Comparison of ENCODE assay signal across 1 cellular context in the genomic region with DNA sequence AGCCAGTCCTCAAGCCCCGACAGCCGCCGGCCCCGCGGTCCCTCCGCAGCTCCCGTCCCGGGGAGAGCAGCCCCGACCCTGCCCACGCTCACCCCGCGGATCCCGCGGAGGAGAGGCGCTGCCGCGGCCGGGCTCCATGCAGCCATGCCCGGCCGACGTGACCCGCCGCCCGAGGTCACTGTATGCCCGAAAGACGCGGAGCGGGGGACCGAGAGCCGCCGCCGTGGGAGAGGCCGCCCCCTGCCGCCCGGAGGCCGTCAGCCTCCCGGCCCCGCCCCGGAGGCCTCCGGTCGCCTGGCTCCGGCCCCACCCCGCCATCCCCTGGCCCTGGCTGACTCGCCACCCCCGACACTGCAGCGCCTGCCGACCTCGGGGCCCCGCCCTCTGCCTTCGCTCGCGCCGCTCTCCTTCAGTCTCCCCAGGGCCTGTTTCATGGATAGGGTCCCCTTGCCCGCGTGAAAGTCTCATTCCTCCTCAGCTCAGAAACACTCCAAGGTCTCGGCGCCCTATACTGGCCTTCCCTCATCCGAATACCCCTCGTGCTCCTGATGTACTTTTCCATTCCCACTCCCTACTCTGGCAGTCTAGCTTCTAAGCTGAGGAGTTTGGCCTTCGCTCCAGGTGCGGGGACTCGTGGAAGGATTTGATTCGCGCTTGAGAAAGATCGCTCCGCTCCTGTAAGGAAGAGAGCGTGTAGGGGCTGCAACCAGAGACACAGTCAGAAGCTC.
TF ChIP-seq lines count a peak whose summit lies in the region.

A gene with protein sequence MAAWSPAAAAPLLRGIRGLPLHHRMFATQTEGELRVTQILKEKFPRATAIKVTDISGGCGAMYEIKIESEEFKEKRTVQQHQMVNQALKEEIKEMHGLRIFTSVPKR (minus strand): TSS at position 184 of the 728 bp plus-strand sequence. CDS start 38 bp downstream, at position 146.

TF ChIP-seq in HepG2, 621 proteins besides CTCF, POLR2A, EP300 and RAD21 (continued from another document and continues in another):
- TF ChIP-seq, protein P1, sequence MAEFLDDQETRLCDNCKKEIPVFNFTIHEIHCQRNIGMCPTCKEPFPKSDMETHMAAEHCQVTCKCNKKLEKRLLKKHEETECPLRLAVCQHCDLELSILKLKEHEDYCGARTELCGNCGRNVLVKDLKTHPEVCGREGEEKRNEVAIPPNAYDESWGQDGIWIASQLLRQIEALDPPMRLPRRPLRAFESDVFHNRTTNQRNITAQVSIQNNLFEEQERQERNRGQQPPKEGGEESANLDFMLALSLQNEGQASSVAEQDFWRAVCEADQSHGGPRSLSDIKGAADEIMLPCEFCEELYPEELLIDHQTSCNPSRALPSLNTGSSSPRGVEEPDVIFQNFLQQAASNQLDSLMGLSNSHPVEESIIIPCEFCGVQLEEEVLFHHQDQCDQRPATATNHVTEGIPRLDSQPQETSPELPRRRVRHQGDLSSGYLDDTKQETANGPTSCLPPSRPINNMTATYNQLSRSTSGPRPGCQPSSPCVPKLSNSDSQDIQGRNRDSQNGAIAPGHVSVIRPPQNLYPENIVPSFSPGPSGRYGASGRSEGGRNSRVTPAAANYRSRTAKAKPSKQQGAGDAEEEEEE (CRISPR knock-in tag; IDR thresholded peaks at IDR 0.05; ENCODE audit: borderline replicate concordance): no peak
- TF ChIP-seq ZNF460 (CRISPR knock-in tag; IDR thresholded peaks at IDR 0.05; ENCODE audit: borderline replicate concordance) (no peak), ZNF792 (CRISPR knock-in tag; IDR thresholded peaks at IDR 0.05) (peak; percentile 80; the same call in 1 of the 2 replicates), HNRNPK (IDR thresholded peaks at IDR 0.05; ENCODE audit: low read depth, low read length, poor library complexity, severe bottlenecking) (peak; percentile 17), TOPORS (CRISPR knock-in tag; IDR thresholded peaks at IDR 0.05) (peak; percentile 91), NR3C1 (CRISPR knock-in tag; IDR thresholded peaks at IDR 0.05) (no peak), ZFP62 (CRISPR knock-in tag; IDR thresholded peaks at IDR 0.05) (no peak), MIER2 (CRISPR knock-in tag; IDR thresholded peaks at IDR 0.05) (no peak), NFRKB (IDR thresholded peaks at IDR 0.05) (no peak), MXI1 (IDR thresholded peaks at IDR 0.05; ENCODE audit: borderline replicate concordance, low read depth, low read length) (peak; percentile 90; the same call in 2 of the 3 replicates), ELF1 (CRISPR knock-in tag; IDR thresholded peaks at IDR 0.05) (no peak), WIZ (CRISPR knock-in tag; IDR thresholded peaks at IDR 0.05) (peak; percentile 74), ZNF737 (CRISPR knock-in tag; IDR thresholded peaks at IDR 0.05; ENCODE audit: borderline replicate concordance) (no peak), ARID2 (CRISPR knock-in tag; IDR thresholded peaks at IDR 0.05; ENCODE audit: borderline replicate concordance) (peak; percentile 98), ZBTB21 (CRISPR knock-in tag; IDR thresholded peaks at IDR 0.05) (0 out of 2 replicates have a peak, but pooled peaks have one; percentile 34), CHD4 (IDR thresholded peaks at IDR 0.05; ENCODE audit: borderline replicate concordance, low read length) (no peak; the same call in 1 of the 2 replicates), RXRA (CRISPR knock-in tag; IDR thresholded peaks at IDR 0.05) (peak; percentile 96), ZNF75D (CRISPR knock-in tag; IDR thresholded peaks at IDR 0.05; ENCODE audit: borderline replicate concordance) (no peak; the same call in 1 of the 2 replicates), ZNF891 (CRISPR knock-in tag; IDR thresholded peaks at IDR 0.05) (peak; percentile 93), DNMT3B (CRISPR knock-in tag; conservative IDR thresholded peaks at IDR 0.05) (peak; percentile 33; the same call in 1 of the 2 replicates), ZNF282 (IDR thresholded peaks at IDR 0.05; ENCODE audit: partially characterized antibody) (no peak), RORA (CRISPR knock-in tag; IDR thresholded peaks at IDR 0.05) (no peak), KDM2A (CRISPR knock-in tag; IDR thresholded peaks at IDR 0.05; ENCODE audit: borderline replicate concordance, low read depth) (peak; percentile 91; the same call in 1 of the 2 replicates), CBFB (CRISPR knock-in tag; IDR thresholded peaks at IDR 0.05) (peak; percentile 74), SIN3A (IDR thresholded peaks at IDR 0.05; ENCODE audit: borderline replicate concordance, low read depth, low read length) (peak; percentile 89), SP4 (CRISPR knock-in tag; IDR thresholded peaks at IDR 0.05) (peak; percentile 77; the same call in 1 of the 2 replicates), RBFOX2 (IDR thresholded peaks at IDR 0.05; ENCODE audit: low read depth, low read length) (peak; percentile 95), PHF5A (CRISPR knock-in tag; IDR thresholded peaks at IDR 0.05; ENCODE audit: low read depth, unreplicated experiment) (peak; percentile 97), ZNF510 (CRISPR knock-in tag; IDR thresholded peaks at IDR 0.05; ENCODE audit: low read depth) (no peak), ZNF446 (CRISPR knock-in tag; IDR thresholded peaks at IDR 0.05) (peak; percentile 50; the same call in 1 of the 2 replicates), ZNF557 (CRISPR knock-in tag; IDR thresholded peaks at IDR 0.05) (0 out of 2 replicates have a peak, but pooled peaks have one; percentile 36), SP5 (CRISPR knock-in tag; IDR thresholded peaks at IDR 0.05; ENCODE audit: borderline replicate concordance, low read depth) (no peak; the same call in 1 of the 2 replicates), ATF1 (CRISPR knock-in tag; IDR thresholded peaks at IDR 0.05) (no peak)
- TF ChIP-seq, protein P2, sequence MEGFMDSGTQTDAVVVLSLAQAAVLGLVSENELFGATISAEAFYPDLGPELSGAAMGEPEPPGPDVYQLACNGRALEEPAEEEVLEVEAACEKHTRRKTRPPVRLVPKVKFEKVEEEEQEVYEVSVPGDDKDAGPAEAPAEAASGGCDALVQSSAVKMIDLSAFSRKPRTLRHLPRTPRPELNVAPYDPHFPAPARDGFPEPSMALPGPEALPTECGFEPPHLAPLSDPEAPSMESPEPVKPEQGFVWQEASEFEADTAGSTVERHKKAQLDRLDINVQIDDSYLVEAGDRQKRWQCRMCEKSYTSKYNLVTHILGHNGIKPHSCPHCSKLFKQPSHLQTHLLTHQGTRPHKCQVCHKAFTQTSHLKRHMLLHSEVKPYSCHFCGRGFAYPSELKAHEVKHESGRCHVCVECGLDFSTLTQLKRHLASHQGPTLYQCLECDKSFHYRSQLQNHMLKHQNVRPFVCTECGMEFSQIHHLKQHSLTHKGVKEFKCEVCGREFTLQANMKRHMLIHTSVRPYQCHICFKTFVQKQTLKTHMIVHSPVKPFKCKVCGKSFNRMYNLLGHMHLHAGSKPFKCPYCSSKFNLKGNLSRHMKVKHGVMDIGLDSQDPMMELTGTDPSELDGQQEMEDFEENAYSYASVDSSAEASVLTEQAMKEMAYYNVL (CRISPR knock-in tag; IDR thresholded peaks at IDR 0.05; ENCODE audit: borderline replicate concordance): peak; percentile 82; the same call in 1 of the 2 replicates
- TF ChIP-seq, protein P3, sequence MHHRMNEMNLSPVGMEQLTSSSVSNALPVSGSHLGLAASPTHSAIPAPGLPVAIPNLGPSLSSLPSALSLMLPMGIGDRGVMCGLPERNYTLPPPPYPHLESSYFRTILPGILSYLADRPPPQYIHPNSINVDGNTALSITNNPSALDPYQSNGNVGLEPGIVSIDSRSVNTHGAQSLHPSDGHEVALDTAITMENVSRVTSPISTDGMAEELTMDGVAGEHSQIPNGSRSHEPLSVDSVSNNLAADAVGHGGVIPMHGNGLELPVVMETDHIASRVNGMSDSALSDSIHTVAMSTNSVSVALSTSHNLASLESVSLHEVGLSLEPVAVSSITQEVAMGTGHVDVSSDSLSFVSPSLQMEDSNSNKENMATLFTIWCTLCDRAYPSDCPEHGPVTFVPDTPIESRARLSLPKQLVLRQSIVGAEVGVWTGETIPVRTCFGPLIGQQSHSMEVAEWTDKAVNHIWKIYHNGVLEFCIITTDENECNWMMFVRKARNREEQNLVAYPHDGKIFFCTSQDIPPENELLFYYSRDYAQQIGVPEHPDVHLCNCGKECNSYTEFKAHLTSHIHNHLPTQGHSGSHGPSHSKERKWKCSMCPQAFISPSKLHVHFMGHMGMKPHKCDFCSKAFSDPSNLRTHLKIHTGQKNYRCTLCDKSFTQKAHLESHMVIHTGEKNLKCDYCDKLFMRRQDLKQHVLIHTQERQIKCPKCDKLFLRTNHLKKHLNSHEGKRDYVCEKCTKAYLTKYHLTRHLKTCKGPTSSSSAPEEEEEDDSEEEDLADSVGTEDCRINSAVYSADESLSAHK (CRISPR knock-in tag; IDR thresholded peaks at IDR 0.05; ENCODE audit: borderline replicate concordance): no peak
- TF ChIP-seq, protein P4, sequence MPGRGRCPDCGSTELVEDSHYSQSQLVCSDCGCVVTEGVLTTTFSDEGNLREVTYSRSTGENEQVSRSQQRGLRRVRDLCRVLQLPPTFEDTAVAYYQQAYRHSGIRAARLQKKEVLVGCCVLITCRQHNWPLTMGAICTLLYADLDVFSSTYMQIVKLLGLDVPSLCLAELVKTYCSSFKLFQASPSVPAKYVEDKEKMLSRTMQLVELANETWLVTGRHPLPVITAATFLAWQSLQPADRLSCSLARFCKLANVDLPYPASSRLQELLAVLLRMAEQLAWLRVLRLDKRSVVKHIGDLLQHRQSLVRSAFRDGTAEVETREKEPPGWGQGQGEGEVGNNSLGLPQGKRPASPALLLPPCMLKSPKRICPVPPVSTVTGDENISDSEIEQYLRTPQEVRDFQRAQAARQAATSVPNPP (CRISPR knock-in tag; IDR thresholded peaks at IDR 0.05): peak; percentile 90
- TF ChIP-seq, protein P5, sequence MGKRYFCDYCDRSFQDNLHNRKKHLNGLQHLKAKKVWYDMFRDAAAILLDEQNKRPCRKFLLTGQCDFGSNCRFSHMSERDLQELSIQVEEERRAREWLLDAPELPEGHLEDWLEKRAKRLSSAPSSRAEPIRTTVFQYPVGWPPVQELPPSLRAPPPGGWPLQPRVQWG (CRISPR knock-in tag; IDR thresholded peaks at IDR 0.05; ENCODE audit: borderline replicate concordance, low read depth): no peak
- TF ChIP-seq, protein P6, sequence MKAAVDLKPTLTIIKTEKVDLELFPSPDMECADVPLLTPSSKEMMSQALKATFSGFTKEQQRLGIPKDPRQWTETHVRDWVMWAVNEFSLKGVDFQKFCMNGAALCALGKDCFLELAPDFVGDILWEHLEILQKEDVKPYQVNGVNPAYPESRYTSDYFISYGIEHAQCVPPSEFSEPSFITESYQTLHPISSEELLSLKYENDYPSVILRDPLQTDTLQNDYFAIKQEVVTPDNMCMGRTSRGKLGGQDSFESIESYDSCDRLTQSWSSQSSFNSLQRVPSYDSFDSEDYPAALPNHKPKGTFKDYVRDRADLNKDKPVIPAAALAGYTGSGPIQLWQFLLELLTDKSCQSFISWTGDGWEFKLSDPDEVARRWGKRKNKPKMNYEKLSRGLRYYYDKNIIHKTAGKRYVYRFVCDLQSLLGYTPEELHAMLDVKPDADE (CRISPR knock-in tag; IDR thresholded peaks at IDR 0.05): peak; percentile 64; the same call in 1 of the 2 replicates
- TF ChIP-seq, protein P7, sequence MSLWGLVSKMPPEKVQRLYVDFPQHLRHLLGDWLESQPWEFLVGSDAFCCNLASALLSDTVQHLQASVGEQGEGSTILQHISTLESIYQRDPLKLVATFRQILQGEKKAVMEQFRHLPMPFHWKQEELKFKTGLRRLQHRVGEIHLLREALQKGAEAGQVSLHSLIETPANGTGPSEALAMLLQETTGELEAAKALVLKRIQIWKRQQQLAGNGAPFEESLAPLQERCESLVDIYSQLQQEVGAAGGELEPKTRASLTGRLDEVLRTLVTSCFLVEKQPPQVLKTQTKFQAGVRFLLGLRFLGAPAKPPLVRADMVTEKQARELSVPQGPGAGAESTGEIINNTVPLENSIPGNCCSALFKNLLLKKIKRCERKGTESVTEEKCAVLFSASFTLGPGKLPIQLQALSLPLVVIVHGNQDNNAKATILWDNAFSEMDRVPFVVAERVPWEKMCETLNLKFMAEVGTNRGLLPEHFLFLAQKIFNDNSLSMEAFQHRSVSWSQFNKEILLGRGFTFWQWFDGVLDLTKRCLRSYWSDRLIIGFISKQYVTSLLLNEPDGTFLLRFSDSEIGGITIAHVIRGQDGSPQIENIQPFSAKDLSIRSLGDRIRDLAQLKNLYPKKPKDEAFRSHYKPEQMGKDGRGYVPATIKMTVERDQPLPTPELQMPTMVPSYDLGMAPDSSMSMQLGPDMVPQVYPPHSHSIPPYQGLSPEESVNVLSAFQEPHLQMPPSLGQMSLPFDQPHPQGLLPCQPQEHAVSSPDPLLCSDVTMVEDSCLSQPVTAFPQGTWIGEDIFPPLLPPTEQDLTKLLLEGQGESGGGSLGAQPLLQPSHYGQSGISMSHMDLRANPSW (CRISPR knock-in tag; IDR thresholded peaks at IDR 0.05; ENCODE audit: borderline replicate concordance): no peak; the same call in 1 of the 2 replicates
- TF ChIP-seq, protein P8, sequence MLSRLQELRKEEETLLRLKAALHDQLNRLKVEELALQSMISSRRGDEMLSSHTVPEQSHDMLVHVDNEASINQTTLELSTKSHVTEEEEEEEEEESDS (CRISPR knock-in tag; IDR thresholded peaks at IDR 0.05; ENCODE audit: borderline replicate concordance): peak; percentile 66; the same call in 1 of the 2 replicates
- TF ChIP-seq, protein P9, sequence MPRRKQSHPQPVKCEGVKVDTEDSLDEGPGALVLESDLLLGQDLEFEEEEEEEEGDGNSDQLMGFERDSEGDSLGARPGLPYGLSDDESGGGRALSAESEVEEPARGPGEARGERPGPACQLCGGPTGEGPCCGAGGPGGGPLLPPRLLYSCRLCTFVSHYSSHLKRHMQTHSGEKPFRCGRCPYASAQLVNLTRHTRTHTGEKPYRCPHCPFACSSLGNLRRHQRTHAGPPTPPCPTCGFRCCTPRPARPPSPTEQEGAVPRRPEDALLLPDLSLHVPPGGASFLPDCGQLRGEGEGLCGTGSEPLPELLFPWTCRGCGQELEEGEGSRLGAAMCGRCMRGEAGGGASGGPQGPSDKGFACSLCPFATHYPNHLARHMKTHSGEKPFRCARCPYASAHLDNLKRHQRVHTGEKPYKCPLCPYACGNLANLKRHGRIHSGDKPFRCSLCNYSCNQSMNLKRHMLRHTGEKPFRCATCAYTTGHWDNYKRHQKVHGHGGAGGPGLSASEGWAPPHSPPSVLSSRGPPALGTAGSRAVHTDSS (CRISPR knock-in tag; conservative IDR thresholded peaks at IDR 0.05): no peak
- TF ChIP-seq, protein P10, sequence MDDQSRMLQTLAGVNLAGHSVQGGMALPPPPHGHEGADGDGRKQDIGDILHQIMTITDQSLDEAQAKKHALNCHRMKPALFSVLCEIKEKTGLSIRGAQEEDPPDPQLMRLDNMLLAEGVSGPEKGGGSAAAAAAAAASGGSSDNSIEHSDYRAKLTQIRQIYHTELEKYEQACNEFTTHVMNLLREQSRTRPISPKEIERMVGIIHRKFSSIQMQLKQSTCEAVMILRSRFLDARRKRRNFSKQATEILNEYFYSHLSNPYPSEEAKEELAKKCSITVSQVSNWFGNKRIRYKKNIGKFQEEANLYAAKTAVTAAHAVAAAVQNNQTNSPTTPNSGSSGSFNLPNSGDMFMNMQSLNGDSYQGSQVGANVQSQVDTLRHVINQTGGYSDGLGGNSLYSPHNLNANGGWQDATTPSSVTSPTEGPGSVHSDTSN (CRISPR knock-in tag; IDR thresholded peaks at IDR 0.05; ENCODE audit: borderline replicate concordance): 0 out of 2 replicates have a peak, but pooled peaks have one; percentile 76
- TF ChIP-seq, protein P11, sequence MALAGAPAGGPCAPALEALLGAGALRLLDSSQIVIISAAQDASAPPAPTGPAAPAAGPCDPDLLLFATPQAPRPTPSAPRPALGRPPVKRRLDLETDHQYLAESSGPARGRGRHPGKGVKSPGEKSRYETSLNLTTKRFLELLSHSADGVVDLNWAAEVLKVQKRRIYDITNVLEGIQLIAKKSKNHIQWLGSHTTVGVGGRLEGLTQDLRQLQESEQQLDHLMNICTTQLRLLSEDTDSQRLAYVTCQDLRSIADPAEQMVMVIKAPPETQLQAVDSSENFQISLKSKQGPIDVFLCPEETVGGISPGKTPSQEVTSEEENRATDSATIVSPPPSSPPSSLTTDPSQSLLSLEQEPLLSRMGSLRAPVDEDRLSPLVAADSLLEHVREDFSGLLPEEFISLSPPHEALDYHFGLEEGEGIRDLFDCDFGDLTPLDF (CRISPR knock-in tag; IDR thresholded peaks at IDR 0.05): peak; percentile 42
